1 cellular context compared by ENCODE assay signal in genomic region chrX:115579327-115579726, GRCh38.
TF ChIP-seq lines count a peak whose summit lies in the region.

No MANE protein-coding gene starts in this region.

TF ChIP-seq in GM12878, 131 proteins besides CTCF, POLR2A, EP300 and RAD21 (continued from another document):
- no peak for TF ChIP-seq HSF1 (IDR thresholded peaks at IDR 0.05; ENCODE audit: low read depth, low read length)
- TF ChIP-seq, protein P1, sequence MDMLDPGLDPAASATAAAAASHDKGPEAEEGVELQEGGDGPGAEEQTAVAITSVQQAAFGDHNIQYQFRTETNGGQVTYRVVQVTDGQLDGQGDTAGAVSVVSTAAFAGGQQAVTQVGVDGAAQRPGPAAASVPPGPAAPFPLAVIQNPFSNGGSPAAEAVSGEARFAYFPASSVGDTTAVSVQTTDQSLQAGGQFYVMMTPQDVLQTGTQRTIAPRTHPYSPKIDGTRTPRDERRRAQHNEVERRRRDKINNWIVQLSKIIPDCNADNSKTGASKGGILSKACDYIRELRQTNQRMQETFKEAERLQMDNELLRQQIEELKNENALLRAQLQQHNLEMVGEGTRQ (IDR thresholded peaks at IDR 0.05; ENCODE audit: borderline replicate concordance, low read depth, low read length), result no peak
- TF ChIP-seq DPF2 (IDR thresholded peaks at IDR 0.05), result no peak
